Comparison of ENCODE assay signal across 1 cellular context in the genomic region with DNA sequence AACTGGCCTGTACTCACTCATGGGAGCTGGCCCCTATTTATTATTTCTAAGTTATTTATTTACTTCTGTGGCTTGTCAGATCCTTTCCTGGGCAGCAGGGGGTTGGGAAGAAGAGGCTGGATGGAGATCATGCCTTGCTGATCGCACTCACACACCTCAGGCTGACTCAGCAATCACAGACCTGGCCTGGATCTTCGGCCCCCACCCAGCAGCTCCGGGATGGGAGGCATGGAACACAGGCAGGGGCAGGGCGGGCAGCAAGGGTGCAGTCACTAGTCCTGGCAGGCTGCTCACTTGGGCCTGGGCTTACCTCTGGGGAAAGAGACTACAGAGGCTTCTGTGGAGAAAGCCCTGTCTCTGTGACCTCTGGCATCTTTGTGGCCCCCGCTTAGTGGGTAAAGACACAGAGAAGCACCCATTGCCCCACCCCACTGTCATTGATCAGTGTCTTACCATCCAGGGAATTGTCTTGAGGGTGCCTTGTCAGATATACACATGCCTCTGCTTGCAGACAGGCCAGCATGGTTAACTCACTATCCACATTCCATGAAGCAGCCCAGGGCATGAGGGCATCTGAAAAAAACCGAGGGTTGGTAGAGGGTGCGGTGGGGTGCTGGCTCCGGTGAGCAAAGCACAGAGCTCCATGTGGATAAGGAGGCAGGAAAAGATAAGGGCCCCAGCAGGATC.
TF ChIP-seq lines count a peak whose summit lies in the region.

No MANE protein-coding gene starts in this region.

TF ChIP-seq in WTC11, 78 proteins besides CTCF, POLR2A, EP300 and RAD21:
- TF ChIP-seq SMAD4 (CRISPR knock-in tag; IDR thresholded peaks at IDR 0.05) (no peak), ZNF121 (CRISPR knock-in tag; IDR thresholded peaks at IDR 0.05) (no peak), CDX4 (CRISPR knock-in tag; IDR thresholded peaks at IDR 0.05; ENCODE audit: borderline replicate concordance) (no peak), CREB1 (CRISPR knock-in tag; IDR thresholded peaks at IDR 0.05) (no peak), GABPB1 (CRISPR knock-in tag; IDR thresholded peaks at IDR 0.05) (no peak), ELF4 (CRISPR knock-in tag; IDR thresholded peaks at IDR 0.05; ENCODE audit: low read depth) (no peak), MXD4 (CRISPR knock-in tag; IDR thresholded peaks at IDR 0.05; ENCODE audit: borderline replicate concordance) (no peak)
- TF ChIP-seq, protein P1, sequence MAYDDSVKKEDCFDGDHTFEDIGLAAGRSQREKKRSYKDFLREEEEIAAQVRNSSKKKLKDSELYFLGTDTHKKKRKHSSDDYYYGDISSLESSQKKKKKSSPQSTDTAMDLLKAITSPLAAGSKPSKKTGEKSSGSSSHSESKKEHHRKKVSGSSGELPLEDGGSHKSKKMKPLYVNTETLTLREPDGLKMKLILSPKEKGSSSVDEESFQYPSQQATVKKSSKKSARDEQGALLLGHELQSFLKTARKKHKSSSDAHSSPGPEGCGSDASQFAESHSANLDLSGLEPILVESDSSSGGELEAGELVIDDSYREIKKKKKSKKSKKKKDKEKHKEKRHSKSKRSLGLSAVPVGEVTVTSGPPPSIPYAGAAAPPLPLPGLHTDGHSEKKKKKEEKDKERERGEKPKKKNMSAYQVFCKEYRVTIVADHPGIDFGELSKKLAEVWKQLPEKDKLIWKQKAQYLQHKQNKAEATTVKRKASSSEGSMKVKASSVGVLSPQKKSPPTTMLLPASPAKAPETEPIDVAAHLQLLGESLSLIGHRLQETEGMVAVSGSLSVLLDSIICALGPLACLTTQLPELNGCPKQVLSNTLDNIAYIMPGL (CRISPR knock-in tag; IDR thresholded peaks at IDR 0.05): no peak; the same call in 1 of the 2 replicates
- TF ChIP-seq, protein P2, sequence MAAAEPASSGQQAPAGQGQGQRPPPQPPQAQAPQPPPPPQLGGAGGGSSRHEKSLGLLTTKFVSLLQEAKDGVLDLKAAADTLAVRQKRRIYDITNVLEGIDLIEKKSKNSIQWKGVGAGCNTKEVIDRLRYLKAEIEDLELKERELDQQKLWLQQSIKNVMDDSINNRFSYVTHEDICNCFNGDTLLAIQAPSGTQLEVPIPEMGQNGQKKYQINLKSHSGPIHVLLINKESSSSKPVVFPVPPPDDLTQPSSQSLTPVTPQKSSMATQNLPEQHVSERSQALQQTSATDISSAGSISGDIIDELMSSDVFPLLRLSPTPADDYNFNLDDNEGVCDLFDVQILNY (CRISPR knock-in tag; IDR thresholded peaks at IDR 0.05): no peak
- TF ChIP-seq, protein P3, sequence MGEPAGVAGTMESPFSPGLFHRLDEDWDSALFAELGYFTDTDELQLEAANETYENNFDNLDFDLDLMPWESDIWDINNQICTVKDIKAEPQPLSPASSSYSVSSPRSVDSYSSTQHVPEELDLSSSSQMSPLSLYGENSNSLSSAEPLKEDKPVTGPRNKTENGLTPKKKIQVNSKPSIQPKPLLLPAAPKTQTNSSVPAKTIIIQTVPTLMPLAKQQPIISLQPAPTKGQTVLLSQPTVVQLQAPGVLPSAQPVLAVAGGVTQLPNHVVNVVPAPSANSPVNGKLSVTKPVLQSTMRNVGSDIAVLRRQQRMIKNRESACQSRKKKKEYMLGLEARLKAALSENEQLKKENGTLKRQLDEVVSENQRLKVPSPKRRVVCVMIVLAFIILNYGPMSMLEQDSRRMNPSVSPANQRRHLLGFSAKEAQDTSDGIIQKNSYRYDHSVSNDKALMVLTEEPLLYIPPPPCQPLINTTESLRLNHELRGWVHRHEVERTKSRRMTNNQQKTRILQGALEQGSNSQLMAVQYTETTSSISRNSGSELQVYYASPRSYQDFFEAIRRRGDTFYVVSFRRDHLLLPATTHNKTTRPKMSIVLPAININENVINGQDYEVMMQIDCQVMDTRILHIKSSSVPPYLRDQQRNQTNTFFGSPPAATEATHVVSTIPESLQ (CRISPR knock-in tag; IDR thresholded peaks at IDR 0.05): no peak
- TF ChIP-seq, protein P4, sequence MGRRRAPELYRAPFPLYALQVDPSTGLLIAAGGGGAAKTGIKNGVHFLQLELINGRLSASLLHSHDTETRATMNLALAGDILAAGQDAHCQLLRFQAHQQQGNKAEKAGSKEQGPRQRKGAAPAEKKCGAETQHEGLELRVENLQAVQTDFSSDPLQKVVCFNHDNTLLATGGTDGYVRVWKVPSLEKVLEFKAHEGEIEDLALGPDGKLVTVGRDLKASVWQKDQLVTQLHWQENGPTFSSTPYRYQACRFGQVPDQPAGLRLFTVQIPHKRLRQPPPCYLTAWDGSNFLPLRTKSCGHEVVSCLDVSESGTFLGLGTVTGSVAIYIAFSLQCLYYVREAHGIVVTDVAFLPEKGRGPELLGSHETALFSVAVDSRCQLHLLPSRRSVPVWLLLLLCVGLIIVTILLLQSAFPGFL (CRISPR knock-in tag; IDR thresholded peaks at IDR 0.05; ENCODE audit: borderline replicate concordance): no peak
- TF ChIP-seq, protein P5, sequence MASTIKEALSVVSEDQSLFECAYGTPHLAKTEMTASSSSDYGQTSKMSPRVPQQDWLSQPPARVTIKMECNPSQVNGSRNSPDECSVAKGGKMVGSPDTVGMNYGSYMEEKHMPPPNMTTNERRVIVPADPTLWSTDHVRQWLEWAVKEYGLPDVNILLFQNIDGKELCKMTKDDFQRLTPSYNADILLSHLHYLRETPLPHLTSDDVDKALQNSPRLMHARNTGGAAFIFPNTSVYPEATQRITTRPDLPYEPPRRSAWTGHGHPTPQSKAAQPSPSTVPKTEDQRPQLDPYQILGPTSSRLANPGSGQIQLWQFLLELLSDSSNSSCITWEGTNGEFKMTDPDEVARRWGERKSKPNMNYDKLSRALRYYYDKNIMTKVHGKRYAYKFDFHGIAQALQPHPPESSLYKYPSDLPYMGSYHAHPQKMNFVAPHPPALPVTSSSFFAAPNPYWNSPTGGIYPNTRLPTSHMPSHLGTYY (CRISPR knock-in tag; IDR thresholded peaks at IDR 0.05): no peak
